Comparison of ENCODE assay signal across 1 cellular context in genomic region chr2:69948032-69948962, GRCh38.
TF ChIP-seq lines count a peak whose summit lies in the region.

No MANE protein-coding gene starts in this region.

TF ChIP-seq in HepG2, 621 proteins besides CTCF, POLR2A, EP300 and RAD21 (continued from another document and continues in another):
- TF ChIP-seq ZBTB25 (CRISPR knock-in tag; IDR thresholded peaks at IDR 0.05): no peak
- TF ChIP-seq ZSCAN31 (CRISPR knock-in tag; IDR thresholded peaks at IDR 0.05; ENCODE audit: low read depth): no peak
- no peak for TF ChIP-seq MYPOP (CRISPR knock-in tag; IDR thresholded peaks at IDR 0.05)
- no peak for TF ChIP-seq ZNF691 (CRISPR knock-in tag; IDR thresholded peaks at IDR 0.05; ENCODE audit: borderline replicate concordance, low read depth)
- TF ChIP-seq RFX1 (IDR thresholded peaks at IDR 0.05): no peak
- TF ChIP-seq CEBPG (CRISPR knock-in tag; IDR thresholded peaks at IDR 0.05): peak; percentile 42; the same call in 1 of the 2 replicates
- no peak for TF ChIP-seq HNF4G (IDR thresholded peaks at IDR 0.05; ENCODE audit: borderline replicate concordance, low read depth, low read length)
- peak; percentile 7; the same call in 1 of the 2 replicates for TF ChIP-seq HNF4G (CRISPR knock-in tag; IDR thresholded peaks at IDR 0.05; ENCODE audit: borderline replicate concordance, low read depth)
- TF ChIP-seq TGIF2 (CRISPR knock-in tag; IDR thresholded peaks at IDR 0.05): no peak
- TF ChIP-seq THAP8 (CRISPR knock-in tag; IDR thresholded peaks at IDR 0.05; ENCODE audit: borderline replicate concordance): no peak
- no peak for TF ChIP-seq ZNF343 (CRISPR knock-in tag; IDR thresholded peaks at IDR 0.05)
- TF ChIP-seq ATM (IDR thresholded peaks at IDR 0.05; ENCODE audit: borderline replicate concordance): no peak
- TF ChIP-seq ETV5 (CRISPR knock-in tag; IDR thresholded peaks at IDR 0.05; ENCODE audit: borderline replicate concordance): no peak
- TF ChIP-seq BCL3 (CRISPR knock-in tag; IDR thresholded peaks at IDR 0.05): no peak; the same call in 1 of the 2 replicates
- no peak for TF ChIP-seq TOPORS (CRISPR knock-in tag; IDR thresholded peaks at IDR 0.05)
- no peak for TF ChIP-seq ZUFSP (CRISPR knock-in tag; IDR thresholded peaks at IDR 0.05; ENCODE audit: borderline replicate concordance)
- TF ChIP-seq ZNF646 (CRISPR knock-in tag; IDR thresholded peaks at IDR 0.05): no peak
- 0 out of 2 replicates have a peak, but pooled peaks have one; percentile 51 for TF ChIP-seq FIP1L1 (IDR thresholded peaks at IDR 0.05; ENCODE audit: borderline replicate concordance, insufficient read depth, low read depth, low read length)
- TF ChIP-seq SMAD9 (CRISPR knock-in tag; IDR thresholded peaks at IDR 0.05): no peak
- no peak for TF ChIP-seq RFXANK (CRISPR knock-in tag; IDR thresholded peaks at IDR 0.05)
- TF ChIP-seq ZNF12 (CRISPR knock-in tag; IDR thresholded peaks at IDR 0.05): no peak
- TF ChIP-seq SKIL (CRISPR knock-in tag; IDR thresholded peaks at IDR 0.05; ENCODE audit: borderline replicate concordance): no peak
- TF ChIP-seq MXD4 (CRISPR knock-in tag; IDR thresholded peaks at IDR 0.05): no peak
- no peak for TF ChIP-seq ZNF329 (CRISPR knock-in tag; IDR thresholded peaks at IDR 0.05; ENCODE audit: low read depth)
- no peak for TF ChIP-seq ZNF530 (CRISPR knock-in tag; IDR thresholded peaks at IDR 0.05; ENCODE audit: low read depth)
- no peak for TF ChIP-seq ZNF747 (CRISPR knock-in tag; IDR thresholded peaks at IDR 0.05; ENCODE audit: borderline replicate concordance)
- TF ChIP-seq TFE3 (CRISPR knock-in tag; IDR thresholded peaks at IDR 0.05): no peak
- TF ChIP-seq ZNF3 (CRISPR knock-in tag; IDR thresholded peaks at IDR 0.05): no peak
- TF ChIP-seq NR2F1 (CRISPR knock-in tag; IDR thresholded peaks at IDR 0.05): no peak
- no peak for TF ChIP-seq ARID5B (CRISPR knock-in tag; IDR thresholded peaks at IDR 0.05)
- no peak for TF ChIP-seq ZNF383 (CRISPR knock-in tag; IDR thresholded peaks at IDR 0.05; ENCODE audit: borderline replicate concordance)
- TF ChIP-seq ZNF549 (CRISPR knock-in tag; IDR thresholded peaks at IDR 0.05): no peak
- TF ChIP-seq MED13 (CRISPR knock-in tag; IDR thresholded peaks at IDR 0.05): no peak
- no peak for TF ChIP-seq CBX2 (IDR thresholded peaks at IDR 0.05; ENCODE audit: low read depth, low read length)
- no peak for TF ChIP-seq CBX2 (CRISPR knock-in tag; IDR thresholded peaks at IDR 0.05; ENCODE audit: low read depth)
- TF ChIP-seq ZNF562 (CRISPR knock-in tag; IDR thresholded peaks at IDR 0.05; ENCODE audit: borderline replicate concordance): no peak
- no peak for TF ChIP-seq ZNF776 (CRISPR knock-in tag; IDR thresholded peaks at IDR 0.05)
- no peak for TF ChIP-seq HMG20A (CRISPR knock-in tag; IDR thresholded peaks at IDR 0.05; ENCODE audit: borderline replicate concordance)
